Comparison of ENCODE assay signal across 33 cellular contexts in genomic region chr4:73437558-73437956, GRCh38. TPM values are rescaled to one million over a fixed set of nuclear protein-coding genes. Genes with fewer than 3 reads are reported as not detected.
"Had no signal": no experiment of that assay in that cellular context is flagged by ENCODE, and none has a peak within 500 bp of the region (broad histone marks: within the 10 kb centered on the region; RNA-seq: fewer than 3 reads in every experiment).

No MANE protein-coding gene starts in this region.

- H3K4me3 Mint-ChIP-seq: stimulated activated effector memory CD8-positive, alpha-beta T cell treated with anti-CD3 and anti-CD28 coated beads, Interleukin-12 subunit alpha, Interleukin-12 subunit beta, amount 100 ng/mL, for 72 hours; stimulated activated memory B cell treated with anti-CD40 and anti-IgM and Interleukin-4, amounts not matched to agents 10 μg/mL and 1 μg/mL and 100 μg/mL, for 72 hours; stimulated activated naive B cell treated with anti-CD40 and anti-IgM and Interleukin-4, amounts not matched to agents 10 μg/mL and 1 μg/mL and 100 μg/mL, for 72 hours; stimulated activated naive CD8-positive, alpha-beta T cell treated with anti-CD3 and anti-CD28 coated beads, Interleukin-15, amount 100 ng/mL, for 72 hours; stimulated activated naive CD8-positive, alpha-beta T cell treated with anti-CD3 and anti-CD28 coated beads, Interleukin-15, Interleukin-2, amounts not matched to agents 100 ng/mL and 50 ng/mL, for 24 hours; type B pancreatic cell had no signal

- H3K4me1 ChIP-seq: suprapubic skin, testis, thyroid gland, tibial artery, tibial nerve, upper lobe of left lung, upper lobe of right lung, uterus, vagina had no signal

- H3K27ac ChIP-seq: stomach, suprapubic skin, testis, thoracic aorta, thyroid gland, tibial artery, tibial nerve, transverse colon, upper lobe of left lung, upper lobe of right lung, uterus, vagina had no signal

- DNase-seq: stimulated activated CD4-positive, alpha-beta T cell treated with anti-CD3 and anti-CD28 coated beads, Interleukin-2, amount 100 ng/mL, for 48 hours; stimulated activated CD4-positive, alpha-beta T cell treated with anti-CD3 and anti-CD28 coated beads, Interleukin-4, amount 100 ng/mL, for 1 hour; stimulated activated CD4-positive, alpha-beta T cell treated with anti-CD3 and anti-CD28 coated beads, Interleukin-4, amount 100 ng/mL, for 24 hours; stimulated activated CD4-positive, alpha-beta T cell treated with anti-CD3 and anti-CD28 coated beads, Interleukin-4, amount 100 ng/mL, for 4 hours; stimulated activated CD8-positive, alpha-beta memory T cell treated with anti-CD3 and anti-CD28 coated beads, Interleukin-4, amount 100 ng/mL, for 48 hours; stimulated activated naive B cell treated with anti-CD40 and anti-IgM and Interleukin-4, amounts not matched to agents 10 μg/mL and 1 μg/mL and 100 μg/mL, for 72 hours; stimulated activated naive CD4-positive, alpha-beta T cell; stimulated activated naive CD4-positive, alpha-beta T cell treated with Interleukin-2 at 50 U/mL for 16 hours; stimulated activated naive CD8-positive, alpha-beta T cell treated with anti-CD3 and anti-CD28 coated beads, Interleukin-15, amount 100 ng/mL, for 72 hours; stimulated activated naive CD8-positive, alpha-beta T cell treated with anti-CD3 and anti-CD28 coated beads, Interleukin-15, Interleukin-2, amounts not matched to agents 100 U/mL and 50 U/mL, for 24 hours; stomach; substantia nigra; testis; thyroid gland; tibial artery; transverse colon; trophoblast cell; upper lobe of left lung; upper lobe of right lung; uterus had no signal

- H3K4me3 ChIP-seq: stomach, suprapubic skin, testis, thoracic aorta, thyroid gland, tibial artery, tibial nerve, transverse colon, upper lobe of left lung, upper lobe of right lung, uterus, vagina had no signal

- H3K36me3 Mint-ChIP-seq: stimulated activated effector memory CD8-positive, alpha-beta T cell treated with anti-CD3 and anti-CD28 coated beads, Interleukin-12 subunit alpha, Interleukin-12 subunit beta, amount 100 ng/mL, for 72 hours; stimulated activated memory B cell treated with anti-CD40 and anti-IgM and Interleukin-4, amounts not matched to agents 10 μg/mL and 1 μg/mL and 100 μg/mL, for 72 hours; stimulated activated naive B cell treated with anti-CD40 and anti-IgM and Interleukin-4, amounts not matched to agents 10 μg/mL and 1 μg/mL and 100 μg/mL, for 72 hours; type B pancreatic cell had no signal

- H3K27me3 Mint-ChIP-seq: stimulated activated naive CD8-positive, alpha-beta T cell treated with anti-CD3 and anti-CD28 coated beads, Interleukin-15, amount 100 ng/mL, for 72 hours; type B pancreatic cell had no signal

- H3K9me3 ChIP-seq: stomach, suprapubic skin, testis, thoracic aorta, thyroid gland, tibial artery, tibial nerve, transverse colon, upper lobe of left lung, upper lobe of right lung, uterus, vagina had no signal

- ATAC-seq: stimulated activated effector memory CD8-positive, alpha-beta T cell treated with anti-CD3 and anti-CD28 coated beads, Interleukin-12 subunit alpha, Interleukin-12 subunit beta, amount 100 ng/mL, for 72 hours; stimulated activated memory B cell treated with anti-CD40 and anti-IgM and Interleukin-4, amounts not matched to agents 10 μg/mL and 1 μg/mL and 100 μg/mL, for 72 hours; stimulated activated naive B cell treated with anti-CD40 and anti-IgM and Interleukin-4, amounts not matched to agents 10 μg/mL and 1 μg/mL and 100 μg/mL, for 72 hours; stimulated activated naive CD8-positive, alpha-beta T cell treated with anti-CD3 and anti-CD28 coated beads, Interleukin-15, amount 100 ng/mL, for 72 hours; stimulated activated naive CD8-positive, alpha-beta T cell treated with anti-CD3 and anti-CD28 coated beads, Interleukin-15, Interleukin-2, amounts not matched to agents 100 U/mL and 50 U/mL, for 24 hours; upper lobe of right lung had no signal

- H3K27ac Mint-ChIP-seq: stimulated activated effector memory CD8-positive, alpha-beta T cell treated with anti-CD3 and anti-CD28 coated beads, Interleukin-12 subunit alpha, Interleukin-12 subunit beta, amount 100 ng/mL, for 72 hours; stimulated activated memory B cell treated with anti-CD40 and anti-IgM and Interleukin-4, amounts not matched to agents 10 μg/mL and 1 μg/mL and 100 μg/mL, for 72 hours; stimulated activated naive B cell treated with anti-CD40 and anti-IgM and Interleukin-4, amounts not matched to agents 10 μg/mL and 1 μg/mL and 100 μg/mL, for 72 hours; stimulated activated naive CD8-positive, alpha-beta T cell treated with anti-CD3 and anti-CD28 coated beads, Interleukin-15, amount 100 ng/mL, for 72 hours; stimulated activated naive CD8-positive, alpha-beta T cell treated with anti-CD3 and anti-CD28 coated beads, Interleukin-15, Interleukin-2, amounts not matched to agents 100 ng/mL and 50 ng/mL, for 24 hours; type B pancreatic cell had no signal

- H3K9me3 Mint-ChIP-seq: stimulated activated effector memory CD8-positive, alpha-beta T cell treated with anti-CD3 and anti-CD28 coated beads, Interleukin-12 subunit alpha, Interleukin-12 subunit beta, amount 100 ng/mL, for 72 hours; stimulated activated memory B cell treated with anti-CD40 and anti-IgM and Interleukin-4, amounts not matched to agents 10 μg/mL and 1 μg/mL and 100 μg/mL, for 72 hours; stimulated activated naive B cell treated with anti-CD40 and anti-IgM and Interleukin-4, amounts not matched to agents 10 μg/mL and 1 μg/mL and 100 μg/mL, for 72 hours; stimulated activated naive CD8-positive, alpha-beta T cell treated with anti-CD3 and anti-CD28 coated beads, Interleukin-15, amount 100 ng/mL, for 72 hours; stimulated activated naive CD8-positive, alpha-beta T cell treated with anti-CD3 and anti-CD28 coated beads, Interleukin-15, Interleukin-2, amounts not matched to agents 100 ng/mL and 50 ng/mL, for 24 hours; type B pancreatic cell had no signal

- H3K27me3 ChIP-seq: stomach, suprapubic skin, testis, thyroid gland, tibial artery, tibial nerve, transverse colon, upper lobe of left lung, upper lobe of right lung, uterus, vagina had no signal

- H3K36me3 ChIP-seq: stomach, suprapubic skin, thoracic aorta, thyroid gland, tibial artery, tibial nerve, transverse colon, upper lobe of left lung, upper lobe of right lung, uterus, vagina had no signal

- H3K4me1 Mint-ChIP-seq: stimulated activated effector memory CD8-positive, alpha-beta T cell treated with anti-CD3 and anti-CD28 coated beads, Interleukin-12 subunit alpha, Interleukin-12 subunit beta, amount 100 ng/mL, for 72 hours; stimulated activated memory B cell treated with anti-CD40 and anti-IgM and Interleukin-4, amounts not matched to agents 10 μg/mL and 1 μg/mL and 100 μg/mL, for 72 hours; stimulated activated naive B cell treated with anti-CD40 and anti-IgM and Interleukin-4, amounts not matched to agents 10 μg/mL and 1 μg/mL and 100 μg/mL, for 72 hours; stimulated activated naive CD8-positive, alpha-beta T cell treated with anti-CD3 and anti-CD28 coated beads, Interleukin-15, amount 100 ng/mL, for 72 hours had no signal

- FAIRE-seq: urothelium cell line had no signal

RNA-seq across cellular contexts. Expression of gene AFP, which starts 1.5 kb away (rescaled TPM):
- total RNA-seq: subcutaneous adipose tissue, suprapubic skin, temporal lobe, testis, thoracic aorta, thyroid gland, tibial nerve, transverse colon, upper lobe of right lung, ureter, urinary bladder, uterus, vagina had no signal
- polyA plus RNA-seq: stomach, urinary bladder had no signal

RNA-seq across cellular contexts. Expression of gene ALB, which starts 33.5 kb away (rescaled TPM):
- total RNA-seq: thoracic aorta, vagina had no signal

RNA-seq across cellular contexts. Expression of gene AFM, which starts 44.0 kb away (rescaled TPM):
- total RNA-seq: subcutaneous adipose tissue, suprapubic skin, temporal lobe, thoracic aorta, thyroid gland, tibial nerve, transverse colon, upper lobe of right lung, ureter, urinary bladder, vagina had no signal
